ENCODE assay signal across 13 cellular contexts in genomic region chr1:158951956-158952355, GRCh38. TPM values are rescaled to one million over a fixed set of nuclear protein-coding genes. Genes with fewer than 3 reads are reported as not detected.
DNase-seq lines count a peak whose midpoint lies in the region; ATAC-seq, FAIRE-seq and TF ChIP-seq lines count a peak whose summit lies in the region.
"Had no signal": no experiment of that assay in that cellular context is flagged by ENCODE, and none has a peak within 500 bp of the region (broad histone marks: within the 10 kb centered on the region; RNA-seq: fewer than 3 reads in every experiment).

No MANE protein-coding gene starts in this region.

- H3K79me2 ChIP-seq in K562 (ENCODE audit: control insufficient read depth, insufficient read depth, low read length) (no peaks in the 10 kb centered on the region), HepG2 (ENCODE audit: insufficient read depth, low read length) (no peaks in the 10 kb centered on the region)

- peak overlapping the region; percentile 62 for H2AFZ ChIP-seq in K562 (ENCODE audit: low read depth, low read length)
- no peak overlapping the region for H2AFZ ChIP-seq in HepG2 (ENCODE audit: low read length)

- H3K4me3 ChIP-seq in K562 (no peak overlapping the region), HepG2 (replicated peaks in 1 of 3; ENCODE audit: insufficient read depth in 1 of 3, low read depth in 2 of 3, low read length in 3 of 3) (no peak overlapping the region)
- H3K4me3 ChIP-seq: heart right ventricle had no signal

- CTCF ChIA-PET in K562 (lab: Yijun Ruan, JAX; ENCODE audit: low intra/inter-chr PET ratio) = no interaction called here
- CTCF ChIA-PET in HepG2 (lab: Yijun Ruan, JAX; ENCODE audit: low intra/inter-chr PET ratio, low total read pairs) = no interaction called here

- H3K9me3 ChIP-seq in K562 (replicated peaks; ENCODE audit: control insufficient read depth, insufficient read depth, low read depth, low read length) (no peaks in the 10 kb centered on the region), HepG2 (ENCODE audit: low read length) (peaks cover 52% of the 10 kb centered on the region)

- intact Hi-C loops in K562 (cut with micrococcal nuclease) = no loop called here
- intact Hi-C loops in HepG2 (cut with micrococcal nuclease; ENCODE audit: unreplicated experiment) = no loop called here

- WGBS in K562 (ENCODE audit: insufficient coverage, low coverage, missing lambda C conversion rate) = 8% methylated on average over 12 of the region's 15 CpGs
- 49% methylated on average over 15 of the region's 15 CpGs for WGBS in HepG2 (ENCODE audit: low lambda C conversion rate)

- no peaks in the 10 kb centered on the region for H3K27me3 ChIP-seq in K562 (ENCODE audit: control insufficient read depth in 2 of 2, insufficient read depth in 2 of 2, low read length in 2 of 2)
- H3K27me3 ChIP-seq in HepG2 (ENCODE audit: control insufficient read depth in 1 of 2, insufficient read depth in 2 of 2, low read length in 2 of 2) = no peaks in the 10 kb centered on the region
- H3K27me3 ChIP-seq: heart right ventricle had no signal

- DNase-seq in GM18507 (ENCODE audit: extremely low spot score, insufficient read length, low read depth) (peak; percentile 56), NAMALWA (ENCODE audit: low spot score) (peak; percentile 96), K562 (ENCODE audit: extremely low read depth in 1 of 4, low spot score in 3 of 4) (peak; percentile 9 to 58 (median 20)), globus pallidus (ENCODE audit: low spot score) (no peak), HepG2 (ENCODE audit: low spot score) (no peak), urothelium cell line (ENCODE audit: low spot score) (no peak)
- DNase-seq: DMS 273 treated with DMSO at 0.1 percent for 48 hours, GOT3, heart right ventricle had no signal

- TF ChIP-seq CTCF in K562 (IDR thresholded peaks at IDR 0.05 in 2 of 3, conservative IDR thresholded peaks at IDR 0.05 in 1 of 3; ENCODE audit: insufficient read depth in 2 of 3, low read depth in 1 of 3, low read length in 3 of 3) = no peak
- TF ChIP-seq CTCF in HepG2 (CRISPR knock-in tag; IDR thresholded peaks at IDR 0.05) = no peak

- H3K4me1 ChIP-seq in K562 (replicated peaks in 1 of 2; ENCODE audit: control insufficient read depth in 2 of 2, insufficient read depth in 2 of 2, low read length in 2 of 2) (peaks cover 0 to 4% of the 10 kb centered on the region in 2 experiments; a peak in 1 of 5 replicates), HepG2 (ENCODE audit: insufficient read depth, low read length) (no peaks in the 10 kb centered on the region)
- H3K4me1 ChIP-seq: heart right ventricle had no signal

- no peak for TF ChIP-seq EP300 in K562 (IDR thresholded peaks at IDR 0.05; ENCODE audit: low read length)
- no peak for TF ChIP-seq EP300 in HepG2 (IDR thresholded peaks at IDR 0.05; ENCODE audit: low read depth in 2 of 2, low read length in 2 of 2)
- no peak for TF ChIP-seq EP300 in HepG2 (CRISPR knock-in tag; IDR thresholded peaks at IDR 0.05; ENCODE audit: borderline replicate concordance)

- TF ChIP-seq POLR2A in K562 (conservative IDR thresholded peaks at IDR 0.05) (no peak), HepG2 (IDR thresholded peaks at IDR 0.05; ENCODE audit: insufficient read depth in 1 of 2, low read depth in 2 of 2, low read length in 2 of 2) (no peak)

- BruUV-seq in K562 (replicated peaks; lab: Mats Ljungman, UMichigan) (no TSS peak), HepG2 (replicated peaks; lab: Mats Ljungman, UMichigan) (no TSS peak)

- H3K9ac ChIP-seq in K562 (ENCODE audit: insufficient read depth in 1 of 2, low read depth in 2 of 2, low read length in 2 of 2) (no peak overlapping the region; a peak in 1 of 4 replicates), HepG2 (ENCODE audit: insufficient read depth, low read depth, low read length) (no peak overlapping the region)

- POLR2A ChIA-PET in K562 (lab: Yijun Ruan, JAX) (no interaction called here), HepG2 (lab: Yijun Ruan, JAX) (no interaction called here)

- FAIRE-seq in GM18507 (lab: Jason Lieb, UNC) (peak; percentile 78), K562 (lab: Jason Lieb, UNC) (no peak), HepG2 (lab: Jason Lieb, UNC) (no peak), urothelium cell line (lab: Jason Lieb, UNC) (no peak)
- FAIRE-seq: colon had no signal

- H3K27ac ChIP-seq in K562 (ENCODE audit: extremely low read depth, low read depth, low read length) (no peak overlapping the region), HepG2 (ENCODE audit: extremely low read length, insufficient read depth, low read length) (no peak overlapping the region)
- H3K27ac ChIP-seq: heart right ventricle had no signal

- no peaks in the 10 kb centered on the region for H4K20me1 ChIP-seq in K562 (replicated peaks; ENCODE audit: control insufficient read depth, insufficient read depth, low read length)
- no peaks in the 10 kb centered on the region for H4K20me1 ChIP-seq in HepG2 (ENCODE audit: insufficient read depth, low read length)

- in situ Hi-C loops in K562 (cut with MboI) = no loop called here
- in situ Hi-C loops in HepG2 (cut with HindIII; ENCODE audit: extremely low pct_ligation_motif_present, low pct_unique_long_range_greater_than_20kb) = no loop called here

- peak; percentile 91 for ATAC-seq in GM21737 (IDR thresholded peaks at IDR 0.05; ENCODE audit: unreplicated experiment)
- peak; percentile 91 for ATAC-seq in K562
- no peak for ATAC-seq in HepG2
- ATAC-seq in GM21529 (IDR thresholded peaks at IDR 0.05; ENCODE audit: unreplicated experiment) = no peak
- ATAC-seq: activated T-helper 17 cell treated with anti-CD3 and anti-CD28 coated beads, Interleukin-2, amount 50 U/mL, for 72 hours; heart right ventricle had no signal

- H3K36me3 ChIP-seq in K562 (ENCODE audit: control insufficient read depth, insufficient read depth, low read length) (no peaks in the 10 kb centered on the region), HepG2 (replicated peaks in 1 of 2; ENCODE audit: control insufficient read depth in 1 of 2, insufficient read depth in 2 of 2, low read length in 2 of 2) (no peaks in the 10 kb centered on the region)

- TF ChIP-seq RAD21 in K562 (CRISPR knock-in tag; conservative IDR thresholded peaks at IDR 0.05 in 1 of 2, IDR thresholded peaks at IDR 0.05 in 1 of 2) (no peak), HepG2 (CRISPR knock-in tag; IDR thresholded peaks at IDR 0.05) (no peak)

- H3K4me2 ChIP-seq in K562 (ENCODE audit: insufficient read depth, low read length) = 0 out of 2 replicates have a peak overlapping the region, but pooled peaks have one; percentile 0
- H3K4me2 ChIP-seq in HepG2 (ENCODE audit: low read depth, low read length) = no peak overlapping the region

- no peaks in the 10 kb centered on the region for H3K9me1 ChIP-seq in K562 (ENCODE audit: control insufficient read depth, insufficient read depth, low read length)

RNA-seq across cellular contexts. Expression of gene PYHIN1, which starts 20.6 kb away (rescaled TPM):
- not detected in 2 replicates for total RNA-seq in K562 (2011; cell fraction: chromatin; rRNA removed; ENCODE audit: low replicate concordance)
- not detected in 2 replicates for total RNA-seq in K562 (2011; cell fraction: nucleolus; rRNA removed)
- total RNA-seq in K562 (2011; cell fraction: nucleoplasm; rRNA removed) = not detected in 2 replicates
- total RNA-seq in K562 (2014; rRNA removed) = not detected in 2 replicates
- not detected in 2 replicates for total RNA-seq in K562 (2014; rRNA removed; fragmentation: Illumina TruSeq; extraction: Trizol)
- total RNA-seq in K562 (2015; rRNA removed; fragmentation: Illumina TruSeq; extraction: Trizol) = not detected in 2 replicates
- total RNA-seq in K562 (2021) = not detected in 2 replicates
- polyA plus RNA-seq in K562 (2011; rRNA removed) = not detected in 2 replicates
- polyA plus RNA-seq in K562 (2011; cell fraction: cytosol; rRNA removed) = not detected in 2 replicates
- not detected in 2 replicates for polyA plus RNA-seq in K562 (2011; cell fraction: nucleus; rRNA removed)
- polyA plus RNA-seq in K562 (2012) = not detected in 2 replicates
- polyA plus RNA-seq in K562 (2014; fragmentation: Illumina TruSeq; extraction: Trizol) = not detected in 2 replicates
- not detected for polyA plus RNA-seq in K562 (2014; fragmentation: Nextera tagmentation; extraction: Ambion mirVana)
- polyA plus RNA-seq in K562 (2014; rRNA removed) = not detected in 2 replicates
- polyA minus RNA-seq in K562 (2011; rRNA and poly(A)+ RNA removed) = not detected in 2 replicates
- polyA minus RNA-seq in K562 (2011; cell fraction: cytosol; rRNA and poly(A)+ RNA removed) = not detected in 2 replicates
- not detected in 2 replicates for polyA minus RNA-seq in K562 (2011; cell fraction: nucleus; rRNA and poly(A)+ RNA removed)
- not detected in 2 replicates for total RNA-seq in HepG2 (2016; rRNA removed; fragmentation: Illumina TruSeq; extraction: Trizol)
- total RNA-seq in HepG2 (2016; cell fraction: cytosol; rRNA removed; fragmentation: Illumina TruSeq; extraction: Trizol; ENCODE audit: low read depth) = not detected in 2 replicates
- total RNA-seq in HepG2 (2016; cell fraction: insoluble cytoplasmic fraction; rRNA removed; fragmentation: Illumina TruSeq; extraction: Trizol) = not detected in 2 replicates
- total RNA-seq in HepG2 (2016; cell fraction: membrane; rRNA removed; fragmentation: Illumina TruSeq; extraction: Trizol) = not detected in 2 replicates
- total RNA-seq in HepG2 (2016; cell fraction: nucleus; rRNA removed; fragmentation: Illumina TruSeq; extraction: Trizol) = not detected in 2 replicates
- not detected in 2 replicates for polyA plus RNA-seq in HepG2 (2011; rRNA removed)
- not detected in 2 replicates for polyA plus RNA-seq in HepG2 (2011; cell fraction: cytosol; rRNA removed)
- not detected in 2 replicates for polyA plus RNA-seq in HepG2 (2011; cell fraction: nucleus; rRNA removed)
- polyA plus RNA-seq in HepG2 (2012) = not detected in 2 replicates
- polyA plus RNA-seq in HepG2 (2016; cell fraction: cytosol; fragmentation: Illumina TruSeq; extraction: Trizol; ENCODE audit: low read depth) = not detected in 2 replicates
- not detected in 2 replicates for polyA plus RNA-seq in HepG2 (2016; cell fraction: insoluble cytoplasmic fraction; fragmentation: Illumina TruSeq; extraction: Trizol; ENCODE audit: low read depth)
- polyA plus RNA-seq in HepG2 (2016; cell fraction: membrane; fragmentation: Illumina TruSeq; extraction: Trizol; ENCODE audit: low read depth) = not detected in 2 replicates
- not detected in 2 replicates for polyA plus RNA-seq in HepG2 (2016; cell fraction: nucleus; fragmentation: Illumina TruSeq; extraction: Trizol; ENCODE audit: insufficient read depth, low read depth)
- polyA minus RNA-seq in HepG2 (2011; rRNA and poly(A)+ RNA removed; ENCODE audit: low replicate concordance) = not detected in 2 replicates
- not detected in 2 replicates for polyA minus RNA-seq in HepG2 (2011; cell fraction: cytosol; rRNA and poly(A)+ RNA removed)
- polyA minus RNA-seq in HepG2 (2011; cell fraction: nucleus; rRNA and poly(A)+ RNA removed) = not detected in 2 replicates

RNA-seq across cellular contexts. Expression of gene IFI16, which starts 57.8 kb away (rescaled TPM):
- 0.25 and 0.32 TPM in 2 replicates for total RNA-seq in K562 (2011; cell fraction: chromatin; rRNA removed; ENCODE audit: low replicate concordance)
- 0.17 TPM in 1 of 2 replicates, not detected in the other for total RNA-seq in K562 (2011; cell fraction: nucleolus; rRNA removed)
- 0.84 TPM in 1 of 2 replicates, not detected in the other for total RNA-seq in K562 (2011; cell fraction: nucleoplasm; rRNA removed)
- 1.2 and 1.6 TPM in 2 replicates for total RNA-seq in K562 (2014; rRNA removed)
- total RNA-seq in K562 (2014; rRNA removed; fragmentation: Illumina TruSeq; extraction: Trizol) = 0.45 and 1.0 TPM in 2 replicates
- total RNA-seq in K562 (2015; rRNA removed; fragmentation: Illumina TruSeq; extraction: Trizol) = 1.4 and 1.9 TPM in 2 replicates
- total RNA-seq in K562 (2021) = 1.1 and 1.8 TPM in 2 replicates
- polyA plus RNA-seq in K562 (2011; rRNA removed) = 0.18 and 0.70 TPM in 2 replicates
- 0.04 and 0.19 TPM in 2 replicates for polyA plus RNA-seq in K562 (2011; cell fraction: cytosol; rRNA removed)
- 0.15 and 0.51 TPM in 2 replicates for polyA plus RNA-seq in K562 (2011; cell fraction: nucleus; rRNA removed)
- 2.9 and 16.3 TPM in 2 replicates for polyA plus RNA-seq in K562 (2012)
- polyA plus RNA-seq in K562 (2014; fragmentation: Illumina TruSeq; extraction: Trizol) = 2.6 and 3.2 TPM in 2 replicates
- polyA plus RNA-seq in K562 (2014; fragmentation: Nextera tagmentation; extraction: Ambion mirVana) = 1 to 10 TPM; 1.7 to 2.8 TPM
- polyA plus RNA-seq in K562 (2014; rRNA removed) = 1.6 and 2.3 TPM in 2 replicates
- 0.33 and 0.63 TPM in 2 replicates for polyA minus RNA-seq in K562 (2011; rRNA and poly(A)+ RNA removed)
- 0.67 TPM in 1 of 2 replicates, not detected in the other for polyA minus RNA-seq in K562 (2011; cell fraction: cytosol; rRNA and poly(A)+ RNA removed)
- polyA minus RNA-seq in K562 (2011; cell fraction: nucleus; rRNA and poly(A)+ RNA removed) = 0.27 TPM in 1 of 2 replicates, not detected in the other
- total RNA-seq in HepG2 (2016; rRNA removed; fragmentation: Illumina TruSeq; extraction: Trizol) = not detected in 2 replicates
- total RNA-seq in HepG2 (2016; cell fraction: cytosol; rRNA removed; fragmentation: Illumina TruSeq; extraction: Trizol; ENCODE audit: low read depth) = not detected in 2 replicates
- total RNA-seq in HepG2 (2016; cell fraction: insoluble cytoplasmic fraction; rRNA removed; fragmentation: Illumina TruSeq; extraction: Trizol) = not detected in 2 replicates
- total RNA-seq in HepG2 (2016; cell fraction: membrane; rRNA removed; fragmentation: Illumina TruSeq; extraction: Trizol) = not detected in 2 replicates
- total RNA-seq in HepG2 (2016; cell fraction: nucleus; rRNA removed; fragmentation: Illumina TruSeq; extraction: Trizol) = not detected in 2 replicates
- 0.04 TPM in 1 of 2 replicates, not detected in the other for polyA plus RNA-seq in HepG2 (2011; rRNA removed)
- polyA plus RNA-seq in HepG2 (2011; cell fraction: cytosol; rRNA removed) = 0.10 TPM in 1 of 2 replicates, not detected in the other
- 0.14 TPM in 1 of 2 replicates, not detected in the other for polyA plus RNA-seq in HepG2 (2011; cell fraction: nucleus; rRNA removed)
- not detected in 2 replicates for polyA plus RNA-seq in HepG2 (2012)
- not detected in 2 replicates for polyA plus RNA-seq in HepG2 (2016; cell fraction: cytosol; fragmentation: Illumina TruSeq; extraction: Trizol; ENCODE audit: low read depth)
- polyA plus RNA-seq in HepG2 (2016; cell fraction: insoluble cytoplasmic fraction; fragmentation: Illumina TruSeq; extraction: Trizol; ENCODE audit: low read depth) = not detected in 2 replicates
- not detected in 2 replicates for polyA plus RNA-seq in HepG2 (2016; cell fraction: membrane; fragmentation: Illumina TruSeq; extraction: Trizol; ENCODE audit: low read depth)
- polyA plus RNA-seq in HepG2 (2016; cell fraction: nucleus; fragmentation: Illumina TruSeq; extraction: Trizol; ENCODE audit: insufficient read depth, low read depth) = not detected in 2 replicates
- 0.06 and 21.0 TPM in 2 replicates for polyA minus RNA-seq in HepG2 (2011; rRNA and poly(A)+ RNA removed; ENCODE audit: low replicate concordance)
- 0.20 and 0.26 TPM in 2 replicates for polyA minus RNA-seq in HepG2 (2011; cell fraction: cytosol; rRNA and poly(A)+ RNA removed)
- not detected in 2 replicates for polyA minus RNA-seq in HepG2 (2011; cell fraction: nucleus; rRNA and poly(A)+ RNA removed)

Comparison
In these comparisons a context has a peak if more than half of its experiments do, and no peak if none do; other contexts are left out.
1. DNase-seq: peak in GM18507 (single experiment), NAMALWA (single experiment) and K562 (4 of 4); none in globus pallidus (single experiment), HepG2 (single experiment) and urothelium cell line (single experiment).
2. ATAC-seq: peak in GM21737 (single experiment) and K562 (single experiment); none in HepG2 (single experiment) and GM21529 (single experiment).